10 cellular contexts compared by ENCODE assay signal in the genomic region with DNA sequence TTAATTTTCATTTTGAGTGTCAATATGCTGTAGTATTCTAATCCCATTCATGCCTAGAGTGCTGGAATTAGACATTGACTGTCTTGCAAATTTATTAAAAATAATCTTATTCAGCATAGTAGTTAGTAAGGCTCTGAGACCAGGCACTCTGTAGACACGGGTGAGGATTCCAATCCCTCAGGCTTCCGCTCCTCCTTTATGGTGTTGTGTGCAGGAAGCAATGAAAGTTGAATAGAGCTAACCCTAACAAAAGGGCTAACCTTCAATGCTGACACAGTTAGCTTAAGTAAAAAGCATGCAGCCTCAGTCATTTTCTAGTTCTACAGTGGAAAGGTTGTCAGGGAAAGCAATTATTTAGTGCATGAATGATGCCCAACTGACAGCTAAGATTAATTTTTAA.
DNase-seq lines count a peak whose midpoint lies in the region; TF ChIP-seq lines count a peak whose summit lies in the region.
"Had no signal": no experiment of that assay in that cellular context is flagged by ENCODE, and none has a peak within 500 bp of the region (broad histone marks: within the 10 kb centered on the region; RNA-seq: fewer than 3 reads in every experiment).

No MANE protein-coding gene starts in this region.

- no peaks in the 10 kb centered on the region for H3K36me3 ChIP-seq in GM06990 (ENCODE audit: control insufficient read depth, insufficient read depth, low read length)
- peaks cover 30% of the 10 kb centered on the region for H3K36me3 ChIP-seq in OCI-LY3 (replicated peaks; ENCODE audit: low read depth, low read length)
- H3K36me3 ChIP-seq in esophagus squamous epithelium, result no peaks in the 10 kb centered on the region
- H3K36me3 ChIP-seq in skeletal muscle tissue (ENCODE audit: control insufficient read depth in 3 of 3, insufficient read depth in 3 of 3, low read length in 3 of 3), result peaks cover 0 to 6% (median 6%) of the 10 kb centered on the region in 3 donors

- H3K79me2 ChIP-seq in OCI-LY3 (ENCODE audit: low read length), result peaks cover 86% of the 10 kb centered on the region

- peak overlapping the region; percentile 100 for H3K27ac ChIP-seq in OCI-LY3 (ENCODE audit: low read length)
- H3K27ac ChIP-seq in esophagus squamous epithelium, result peak overlapping the region; percentile 69 to 87 (median 84)
- peak overlapping the region; percentile 94 for H3K27ac ChIP-seq in skeletal muscle tissue (ENCODE audit: low read depth, low read length)
- H3K27ac ChIP-seq: epithelial cell of prostate had no signal

- intact Hi-C loops in esophagus squamous epithelium (cut with DNase I) (no loop called here), posterior cingulate gyrus (cut with DNase I) (loop anchor here (10.0 kb wide), 1 partner anchor 60 kb away; no protein-coding TSS in a partner anchor)

- DNase-seq in GM06990 (ENCODE audit: extremely low read depth, insufficient read length), result no peak
- no peak for DNase-seq in esophagus squamous epithelium (lab: John Stamatoyannopoulos, UW)
- no peak for DNase-seq in posterior cingulate gyrus
- DNase-seq in central memory CD4-positive, alpha-beta T cell, result no peak
- DNase-seq in activated CD4-positive, CD25-positive, alpha-beta regulatory T cell (lab: John Stamatoyannopoulos, UW), result no peak
- no peak for DNase-seq in SK-N-DZ (ENCODE audit: low spot score)
- DNase-seq: stimulated activated CD4-positive, alpha-beta T cell treated with anti-CD3 and anti-CD28 coated beads, Interleukin-12 subunit alpha, Interleukin-12 subunit beta, amount 100 ng/mL, for 4 hours had no signal

- TF ChIP-seq POLR2A in esophagus squamous epithelium (IDR thresholded peaks at IDR 0.05), result no peak

- no peak overlapping the region for H2AFZ ChIP-seq in OCI-LY3 (ENCODE audit: low read depth, low read length)

- H3K4me1 ChIP-seq in OCI-LY3 (ENCODE audit: low read length) (peaks cover 66% of the 10 kb centered on the region), esophagus squamous epithelium (peaks cover 12 to 65% (median 25%) of the 10 kb centered on the region in 3 donors), skeletal muscle tissue (ENCODE audit: control insufficient read depth in 3 of 3, insufficient read depth in 3 of 3, low read length in 3 of 3) (peaks cover 22 to 36% (median 29%) of the 10 kb centered on the region in 3 donors)

- H3K27me3 ChIP-seq in GM06990 (replicated peaks; ENCODE audit: control insufficient read depth, insufficient read depth, low read length) (no peaks in the 10 kb centered on the region), OCI-LY3 (ENCODE audit: low read depth, low read length) (no peaks in the 10 kb centered on the region), esophagus squamous epithelium (no peaks in the 10 kb centered on the region), skeletal muscle tissue (ENCODE audit: control insufficient read depth in 3 of 3, insufficient read depth in 3 of 3, low read length in 3 of 3) (no peaks in the 10 kb centered on the region)

- no peaks in the 10 kb centered on the region for H4K20me1 ChIP-seq in OCI-LY3 (ENCODE audit: insufficient read depth, low read length)

- H3K4me3 ChIP-seq in GM06990 (replicated peaks; ENCODE audit: low read depth, low read length) (peak overlapping the region; percentile 89), OCI-LY3 (ENCODE audit: low read length) (peak overlapping the region; percentile 97), esophagus squamous epithelium (peak overlapping the region in 3 of 4 donors; percentile 45 to 61 (median 47)), skeletal muscle tissue (ENCODE audit: low read length in 3 of 3) (peak overlapping the region; percentile 79 to 97 (median 89))

- TF ChIP-seq CTCF in GM06990 (IDR thresholded peaks at IDR 0.05; ENCODE audit: insufficient read depth, low read length, poor library complexity, severe bottlenecking) (no peak), OCI-LY3 (IDR thresholded peaks at IDR 0.05; ENCODE audit: low read depth, low read length) (no peak), esophagus squamous epithelium (IDR thresholded peaks at IDR 0.05) (no peak)

- 43 to 44% methylated on average over 2 of the region's 2 CpGs for WGBS in esophagus squamous epithelium, 2 donors

- peak overlapping the region; percentile 100 for H3K4me2 ChIP-seq in OCI-LY3 (ENCODE audit: low read length)

- H3K9me3 ChIP-seq in OCI-LY3 (ENCODE audit: insufficient read depth, low read length), result no peaks in the 10 kb centered on the region
- no peaks in the 10 kb centered on the region for H3K9me3 ChIP-seq in esophagus squamous epithelium
- no peaks in the 10 kb centered on the region for H3K9me3 ChIP-seq in skeletal muscle tissue (ENCODE audit: control insufficient read depth in 3 of 3, low read length in 3 of 3)

- H3K9ac ChIP-seq in OCI-LY3 (ENCODE audit: low read length) (peak overlapping the region; percentile 99), skeletal muscle tissue (ENCODE audit: low read depth in 1 of 3, low read length in 3 of 3) (peak overlapping the region; percentile 81 to 94 (median 92))

Comparison
In these comparisons a context has a peak if more than half of its experiments do, and no peak if none do; other contexts are left out.
1. H3K4me3 ChIP-seq: peak in every context shown above with its lines; median percentile 97 in OCI-LY3; 89 in GM06990; 89 in skeletal muscle tissue; 47 in esophagus squamous epithelium.